ENCODE assay signal across 24 cellular contexts in the genomic region with DNA sequence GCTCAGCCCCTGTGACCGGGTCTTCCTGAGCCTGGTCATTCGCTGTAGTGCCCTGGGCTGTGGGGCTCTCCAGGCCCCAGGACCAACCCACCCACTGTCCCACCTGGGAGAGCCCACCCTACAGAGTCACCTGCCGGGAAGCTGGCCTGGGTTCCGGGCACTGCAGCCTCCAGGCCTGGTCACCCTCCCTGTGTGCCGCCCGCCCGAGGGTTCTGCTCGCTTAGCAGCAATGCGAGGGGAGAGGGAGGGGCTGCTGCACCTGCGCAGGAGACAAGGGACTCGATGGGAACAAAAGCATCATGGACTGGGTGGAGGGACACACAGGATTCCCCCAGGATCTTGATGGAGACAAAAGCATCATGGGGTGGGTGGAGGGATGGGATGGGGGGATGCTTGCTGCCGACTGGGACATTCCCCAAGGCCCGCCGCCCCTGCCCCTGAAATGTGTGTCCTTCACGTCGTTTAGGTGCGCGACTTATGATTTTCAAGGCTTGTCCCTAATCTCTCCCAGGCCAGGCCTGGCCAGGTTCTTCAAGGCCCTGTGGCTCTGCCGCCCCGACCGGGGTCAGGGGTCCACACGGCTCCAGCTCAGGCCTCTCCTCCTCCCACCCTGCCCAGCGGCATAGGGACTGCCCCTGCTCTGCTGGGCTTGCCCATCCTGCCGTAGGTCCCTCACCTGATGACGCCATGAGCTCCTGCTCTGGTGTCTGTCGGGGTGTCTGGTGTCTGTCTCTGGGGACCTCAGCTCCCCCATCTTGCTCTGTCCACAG. TPM values are rescaled to one million over a fixed set of nuclear protein-coding genes. Genes with fewer than 3 reads are reported as not detected.
"Had no signal": no experiment of that assay in that cellular context is flagged by ENCODE, and none has a peak within 500 bp of the region (broad histone marks: within the 10 kb centered on the region; RNA-seq: fewer than 3 reads in every experiment).

No MANE protein-coding gene starts in this region.

- FAIRE-seq: keratinocyte had no signal

- H3K36me3 Mint-ChIP-seq: type B pancreatic cell had no signal

- H3K27me3 ChIP-seq: thyroid gland, uterus had no signal

- H3K4me1 Mint-ChIP-seq: nephron had no signal

- H3K27ac Mint-ChIP-seq: nephron, type B pancreatic cell had no signal

- DNase-seq: cortex of kidney; dorsolateral prefrontal cortex; effector CD8-positive, alpha-beta T cell; gastrocnemius medialis; immature natural killer cell; left cardiac atrium; left ventricle myocardium inferior; mesenchymal stem cell; midbrain; naive B cell; stimulated activated naive CD8-positive, alpha-beta T cell treated with anti-CD3 and anti-CD28 coated beads, Interleukin-15, Interleukin-2, amounts not matched to agents 100 U/mL and 50 U/mL, for 24 hours; thyroid gland; uterus had no signal

- H3K36me3 ChIP-seq: gastrocnemius medialis, left ventricle myocardium inferior, sigmoid colon, suprapubic skin, thyroid gland, uterus had no signal

- H3K9me3 ChIP-seq: gastrocnemius medialis, thyroid gland had no signal

- H3K27ac ChIP-seq: dorsolateral prefrontal cortex, gastrocnemius medialis, left ventricle myocardium inferior, sigmoid colon, skin epidermis, suprapubic skin, thyroid gland, uterus had no signal

- H3K4me1 ChIP-seq: gastrocnemius medialis, left ventricle myocardium inferior, sigmoid colon, suprapubic skin, thyroid gland, uterus had no signal

- H3K4me3 ChIP-seq: dorsolateral prefrontal cortex, gastrocnemius medialis, left ventricle myocardium inferior, lung, sigmoid colon, skin epidermis, suprapubic skin, thyroid gland, uterus had no signal

- H3K4me3 Mint-ChIP-seq: naive B cell, nephron, type B pancreatic cell had no signal

- ATAC-seq: gastrocnemius medialis; left cardiac atrium; stimulated activated naive CD8-positive, alpha-beta T cell treated with anti-CD3 and anti-CD28 coated beads, Interleukin-15, Interleukin-2, amounts not matched to agents 100 U/mL and 50 U/mL, for 24 hours had no signal

RNA-seq across cellular contexts. Expression of gene KRTAP10-8, which starts 1.7 kb away (rescaled TPM):
- total RNA-seq: dorsolateral prefrontal cortex, fibroblast of villous mesenchyme, gastrocnemius medialis, left cardiac atrium, left ventricle myocardium inferior, lung, omental fat pad, pulmonary artery endothelial cell, sigmoid colon, thyroid gland, uterus had no signal
- polyA plus RNA-seq: esophagus, immature natural killer cell, keratinocyte, lung, sigmoid colon had no signal

RNA-seq across cellular contexts. Expression of gene KRTAP10-7, which starts 13.2 kb away (rescaled TPM):
- total RNA-seq: dorsolateral prefrontal cortex, fibroblast of villous mesenchyme, gastrocnemius medialis, left cardiac atrium, left ventricle myocardium inferior, lung, omental fat pad, pulmonary artery endothelial cell, sigmoid colon, thyroid gland, uterus had no signal
- polyA plus RNA-seq: esophagus, immature natural killer cell, keratinocyte, lung, sigmoid colon had no signal

RNA-seq across cellular contexts. Expression of gene KRTAP10-9, which starts 13.3 kb away (rescaled TPM):
- total RNA-seq: dorsolateral prefrontal cortex, fibroblast of villous mesenchyme, gastrocnemius medialis, left cardiac atrium, left ventricle myocardium inferior, lung, omental fat pad, pulmonary artery endothelial cell, sigmoid colon, thyroid gland, uterus had no signal
- polyA plus RNA-seq: esophagus, immature natural killer cell, keratinocyte, lung, sigmoid colon had no signal

RNA-seq across cellular contexts. Expression of gene KRTAP10-6, which starts 21.3 kb away (rescaled TPM):
- total RNA-seq: dorsolateral prefrontal cortex, fibroblast of villous mesenchyme, gastrocnemius medialis, left cardiac atrium, left ventricle myocardium inferior, lung, omental fat pad, pulmonary artery endothelial cell, sigmoid colon, thyroid gland, uterus had no signal
- polyA plus RNA-seq: esophagus, immature natural killer cell, keratinocyte, lung, sigmoid colon had no signal

RNA-seq across cellular contexts. Expression of gene KRTAP10-10, which starts 23.6 kb away (rescaled TPM):
- total RNA-seq: dorsolateral prefrontal cortex, fibroblast of villous mesenchyme, gastrocnemius medialis, left cardiac atrium, left ventricle myocardium inferior, lung, omental fat pad, pulmonary artery endothelial cell, sigmoid colon, thyroid gland, uterus had no signal
- polyA plus RNA-seq: esophagus, immature natural killer cell, keratinocyte, lung, sigmoid colon had no signal
